Comparison of ENCODE assay signal across 9 cellular contexts in the genomic region with DNA sequence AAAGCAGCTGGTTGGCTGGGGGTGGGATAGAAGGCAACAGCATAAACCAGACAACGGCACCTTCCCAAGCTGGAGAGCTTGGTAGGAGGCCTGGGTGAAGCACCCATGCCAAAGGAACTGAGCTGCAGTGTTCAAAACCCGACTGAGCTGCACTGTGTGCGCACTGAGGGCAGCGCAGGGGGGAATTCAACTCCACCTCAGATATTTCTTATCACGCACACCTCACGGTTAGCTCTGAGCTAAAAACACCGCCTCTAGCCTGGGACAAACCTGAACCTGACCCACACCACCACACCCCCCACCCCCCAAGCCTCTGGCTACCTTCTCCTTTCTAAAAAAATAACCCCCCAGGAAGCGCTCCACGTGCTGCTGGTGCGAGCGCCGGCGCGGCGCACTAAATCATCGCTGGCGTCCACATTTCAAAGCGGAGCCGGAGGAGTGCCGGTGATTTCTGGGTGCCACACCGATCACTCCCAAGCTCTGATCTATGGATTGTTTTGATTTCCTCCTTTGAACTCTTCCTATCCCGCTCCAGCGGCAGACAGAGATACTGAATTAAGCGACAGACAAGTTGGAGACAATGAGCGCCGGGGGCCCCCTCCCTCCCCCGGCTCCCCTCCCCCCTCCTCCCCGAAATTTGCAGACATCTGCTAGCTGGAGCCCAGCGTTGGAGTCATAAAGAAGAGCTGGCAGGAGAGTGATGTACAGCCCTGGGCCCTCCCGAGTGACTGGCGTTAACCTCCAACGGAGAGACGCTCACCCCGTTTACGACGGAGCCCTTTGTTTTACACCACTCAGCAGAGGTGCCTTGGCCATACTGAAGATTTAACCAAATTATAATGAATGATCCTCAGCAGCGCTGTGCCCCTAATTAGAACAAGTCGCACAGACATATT.
DNase-seq lines count a peak whose midpoint lies in the region; ATAC-seq, FAIRE-seq and TF ChIP-seq lines count a peak whose summit lies in the region.
"Had no signal": no experiment of that assay in that cellular context is flagged by ENCODE, and none has a peak within 500 bp of the region (broad histone marks: within the 10 kb centered on the region; RNA-seq: fewer than 3 reads in every experiment).

No MANE protein-coding gene starts in this region.

- H3K4me3 ChIP-seq in iPS-20b (ENCODE audit: low read length) = peak overlapping the region; percentile 84

- peaks cover 3% of the 10 kb centered on the region; the same call in 1 of the 2 replicates for H3K4me1 ChIP-seq in iPS-20b (ENCODE audit: insufficient read depth, low read length)

- no peak for FAIRE-seq in H54 (lab: Jason Lieb, UNC)

- H3K36me3 ChIP-seq in iPS-20b (ENCODE audit: insufficient read depth, low read depth, low read length) = no peaks in the 10 kb centered on the region
- H3K36me3 ChIP-seq: neutrophil had no signal

- H3K36me3 Mint-ChIP-seq in activated naive CD8-positive, alpha-beta T cell = no peaks in the 10 kb centered on the region
- H3K36me3 Mint-ChIP-seq in stimulated activated naive B cell treated with anti-CD40 and anti-IgM and Interleukin-4, amounts not matched to agents 10 μg/mL and 1 μg/mL and 100 μg/mL, for 72 hours = no peaks in the 10 kb centered on the region

- ATAC-seq in stimulated activated naive B cell treated with anti-CD40 and anti-IgM and Interleukin-4, amounts not matched to agents 10 μg/mL and 1 μg/mL and 100 μg/mL, for 72 hours (replicated peaks) = peak; percentile 58 to 59
- ATAC-seq in HG03135 (IDR thresholded peaks at IDR 0.05; ENCODE audit: unreplicated experiment) = no peak

- H3K9me3 Mint-ChIP-seq in activated naive CD8-positive, alpha-beta T cell (ENCODE audit: low read depth) = no peaks in the 10 kb centered on the region
- no peaks in the 10 kb centered on the region for H3K9me3 Mint-ChIP-seq in stimulated activated naive B cell treated with anti-CD40 and anti-IgM and Interleukin-4, amounts not matched to agents 10 μg/mL and 1 μg/mL and 100 μg/mL, for 72 hours

- peak overlapping the region; percentile 72; the same call in 1 of the 2 replicates for H3K9ac ChIP-seq in iPS-20b (ENCODE audit: low read depth, low read length)

- TF ChIP-seq POLR2A in H54 (IDR thresholded peaks at IDR 0.05; ENCODE audit: low read depth, low read length) = no peak

- DNase-seq in NCI-H510A treated with DMSO at 0.1 percent for 48 hours (lab: John Stamatoyannopoulos, UW) = peak; percentile 58
- no peak for DNase-seq in NCI-H510A (lab: John Stamatoyannopoulos, UW)
- DNase-seq in stimulated activated naive B cell treated with anti-CD40 and anti-IgM and Interleukin-4, amounts not matched to agents 10 μg/mL and 1 μg/mL and 100 μg/mL, for 72 hours = peak; percentile 1
- no peak for DNase-seq in H54 (ENCODE audit: insufficient read length, low spot score)
- DNase-seq in SIG-M5 (lab: John Stamatoyannopoulos, UW) = no peak

- H3K27ac Mint-ChIP-seq in activated naive CD8-positive, alpha-beta T cell = no peak overlapping the region
- H3K27ac Mint-ChIP-seq in stimulated activated naive B cell treated with anti-CD40 and anti-IgM and Interleukin-4, amounts not matched to agents 10 μg/mL and 1 μg/mL and 100 μg/mL, for 72 hours = no peak overlapping the region

- peaks cover 21% of the 10 kb centered on the region for H3K27me3 Mint-ChIP-seq in activated naive CD8-positive, alpha-beta T cell
- peaks cover 23 to 37% of the 10 kb centered on the region in 2 donors for H3K27me3 Mint-ChIP-seq in stimulated activated naive B cell treated with anti-CD40 and anti-IgM and Interleukin-4, amounts not matched to agents 10 μg/mL and 1 μg/mL and 100 μg/mL, for 72 hours

- no peak overlapping the region for H3K27ac ChIP-seq in iPS-20b (ENCODE audit: low read length)
- H3K27ac ChIP-seq: neutrophil had no signal

- H3K9me3 ChIP-seq in iPS-20b (ENCODE audit: insufficient read depth, low read depth, low read length) = no peaks in the 10 kb centered on the region
- H3K9me3 ChIP-seq: neutrophil had no signal

- peak overlapping the region; percentile 87 for H3K4me3 Mint-ChIP-seq in activated naive CD8-positive, alpha-beta T cell
- peak overlapping the region; percentile 79 to 80 for H3K4me3 Mint-ChIP-seq in stimulated activated naive B cell treated with anti-CD40 and anti-IgM and Interleukin-4, amounts not matched to agents 10 μg/mL and 1 μg/mL and 100 μg/mL, for 72 hours

- H3K4me1 Mint-ChIP-seq in activated naive CD8-positive, alpha-beta T cell (ENCODE audit: low read depth) = peaks cover 29% of the 10 kb centered on the region
- peaks cover 8 to 11% of the 10 kb centered on the region in 2 donors for H3K4me1 Mint-ChIP-seq in stimulated activated naive B cell treated with anti-CD40 and anti-IgM and Interleukin-4, amounts not matched to agents 10 μg/mL and 1 μg/mL and 100 μg/mL, for 72 hours

- H3K27me3 ChIP-seq in iPS-20b (ENCODE audit: insufficient read depth, low read length) = peaks cover 68% of the 10 kb centered on the region

Comparison
In these comparisons a context has a peak if more than half of its experiments do, and no peak if none do; other contexts are left out.
1. DNase-seq: peak in NCI-H510A treated with DMSO at 0.1 percent for 48 hours (single experiment) and stimulated activated naive B cell treated with anti-CD40 and anti-IgM and Interleukin-4, amounts not matched to agents 10 μg/mL and 1 μg/mL and 100 μg/mL, for 72 hours (single experiment); none in NCI-H510A (single experiment), H54 (single experiment) and SIG-M5 (single experiment).